In genomic region chr3:173617490-173617889, GRCh38 we compare ENCODE assay signal across 26 cellular contexts.
DNase-seq lines count a peak whose midpoint lies in the region; ATAC-seq and TF ChIP-seq lines count a peak whose summit lies in the region.
"Had no signal": no experiment of that assay in that cellular context is flagged by ENCODE, and none has a peak within 500 bp of the region (broad histone marks: within the 10 kb centered on the region; RNA-seq: fewer than 3 reads in every experiment).

No MANE protein-coding gene starts in this region.

- TF ChIP-seq POLR2A in ovary (IDR thresholded peaks at IDR 0.05), result no peak

- DNase-seq in LNCaP clone FGC (ENCODE audit: low read depth) (peak; percentile 52), NCI-H2081 (lab: John Stamatoyannopoulos, UW) (peak; percentile 63 to 85), Right ventricle myocardium superior (peak; percentile 63), mucosa of gallbladder (ENCODE audit: low spot score) (peak; percentile 70), smooth muscle cell (lab: John Stamatoyannopoulos, UW; ENCODE audit: unreplicated experiment) (no peak), ovary (no peak)
- no peak for DNase-seq in activated T-cell treated with anti-CD3 and anti-CD28 coated beads, Interleukin-2, amount 50 U/mL, for 24 hours
- DNase-seq: activated CD4-positive, alpha-beta T cell treated with anti-CD3 and anti-CD28 coated beads, Interleukin-2, amount 50 U/mL, for 1 hour; activated CD8-positive, alpha-beta memory T cell treated with anti-CD3 and anti-CD28 coated beads, Interleukin-2, amount 50 U/mL, for 48 hours; activated effector memory CD4-positive, alpha-beta T cell treated with Interleukin-2 at 50 U/mL for 16 hours; activated naive CD8-positive, alpha-beta T cell treated with anti-CD3 and anti-CD28 coated beads, Interleukin-2, amount 50 U/mL, for 24 hours; CD4-positive, CD25-positive, alpha-beta regulatory T cell; dermis blood vessel endothelial cell; GOT3; IMR-90; natural killer cell; NCI-H187; NCI-H526 treated with DMSO at 0.1 percent for 48 hours; SHP77 treated with DMSO at 0.1 percent for 48 hours; stimulated activated CD4-positive, alpha-beta T cell treated with anti-CD3 and anti-CD28 coated beads, Interleukin-1b, Interleukin-23, amount 100 ng/mL, for 48 hours; stimulated activated naive CD4-positive, alpha-beta T cell had no signal

- no peak for TF ChIP-seq EP300 in ovary (IDR thresholded peaks at IDR 0.05)

- H3K27ac Mint-ChIP-seq in activated T-cell treated with anti-CD3 and anti-CD28 coated beads, Interleukin-2, amount 50 U/mL, for 24 hours, result no peak overlapping the region
- H3K27ac Mint-ChIP-seq: activated naive CD8-positive, alpha-beta T cell treated with anti-CD3 and anti-CD28 coated beads, Interleukin-2, amount 50 U/mL, for 24 hours; CD4-positive, CD25-positive, alpha-beta regulatory T cell; memory B cell; natural killer cell had no signal

- intact Hi-C loops in Right ventricle myocardium superior (cut with DNase I) (no loop called here), ovary (cut with DNase I) (no loop called here)

- no peak overlapping the region for H3K27ac ChIP-seq in smooth muscle cell (ENCODE audit: low read depth)
- no peak overlapping the region for H3K27ac ChIP-seq in ovary
- H3K27ac ChIP-seq: breast epithelium, parathyroid adenoma, tibial artery had no signal

- no peaks in the 10 kb centered on the region for H4K20me1 ChIP-seq in smooth muscle cell (ENCODE audit: low read depth)

- H2AFZ ChIP-seq in smooth muscle cell (ENCODE audit: low read depth), result no peak overlapping the region
- H2AFZ ChIP-seq: parathyroid adenoma had no signal

- no peaks in the 10 kb centered on the region for H3K79me2 ChIP-seq in smooth muscle cell (ENCODE audit: low read depth)
- H3K79me2 ChIP-seq: parathyroid adenoma had no signal

- no peak overlapping the region for H3K4me2 ChIP-seq in smooth muscle cell

- WGBS in smooth muscle cell (ENCODE audit: low lambda C conversion rate), result 90% methylated on average over 5 of the region's 5 CpGs
- 80 to 90% (median 84%) methylated on average over 5 of the region's 5 CpGs for WGBS in ovary, 3 donors

- H3K4me1 ChIP-seq in smooth muscle cell (ENCODE audit: low read depth) (no peaks in the 10 kb centered on the region), ovary (ENCODE audit: insufficient read depth) (peaks cover 2% of the 10 kb centered on the region)
- H3K4me1 ChIP-seq: breast epithelium, parathyroid adenoma had no signal

- no peaks in the 10 kb centered on the region for H3K27me3 Mint-ChIP-seq in activated T-cell treated with anti-CD3 and anti-CD28 coated beads, Interleukin-2, amount 50 U/mL, for 24 hours
- H3K27me3 Mint-ChIP-seq: activated naive CD8-positive, alpha-beta T cell treated with anti-CD3 and anti-CD28 coated beads, Interleukin-2, amount 50 U/mL, for 24 hours; CD4-positive, CD25-positive, alpha-beta regulatory T cell; memory B cell had no signal

- no peak overlapping the region for H3K4me3 Mint-ChIP-seq in activated T-cell treated with anti-CD3 and anti-CD28 coated beads, Interleukin-2, amount 50 U/mL, for 24 hours
- H3K4me3 Mint-ChIP-seq: activated naive CD8-positive, alpha-beta T cell treated with anti-CD3 and anti-CD28 coated beads, Interleukin-2, amount 50 U/mL, for 24 hours; CD4-positive, CD25-positive, alpha-beta regulatory T cell; memory B cell; natural killer cell had no signal

- H3F3A ChIP-seq in smooth muscle cell (ENCODE audit: low read depth), result no peaks in the 10 kb centered on the region

- H3K36me3 ChIP-seq in smooth muscle cell (ENCODE audit: low read depth) (no peaks in the 10 kb centered on the region), ovary (no peaks in the 10 kb centered on the region)
- H3K36me3 ChIP-seq: breast epithelium, tibial artery had no signal

- H3K9me3 Mint-ChIP-seq in activated T-cell treated with anti-CD3 and anti-CD28 coated beads, Interleukin-2, amount 50 U/mL, for 24 hours, result peaks cover 2% of the 10 kb centered on the region

- ATAC-seq in Right ventricle myocardium superior (ENCODE audit: poor library complexity) (peak; percentile 95), HG02970 (IDR thresholded peaks at IDR 0.05; ENCODE audit: low FRiP score, unreplicated experiment) (no peak)
- ATAC-seq: activated naive CD8-positive, alpha-beta T cell treated with anti-CD3 and anti-CD28 coated beads, Interleukin-2, amount 50 U/mL, for 24 hours; natural killer cell had no signal

- no peak overlapping the region for H3K9ac ChIP-seq in smooth muscle cell (ENCODE audit: low read depth)
- H3K9ac ChIP-seq: parathyroid adenoma had no signal

- no peaks in the 10 kb centered on the region for H3K9me3 ChIP-seq in smooth muscle cell (replicated peaks; ENCODE audit: low read depth)
- H3K9me3 ChIP-seq in ovary, result no peaks in the 10 kb centered on the region
- H3K9me3 ChIP-seq: breast epithelium, tibial artery had no signal

- no peak for TF ChIP-seq CTCF in LNCaP clone FGC (IDR thresholded peaks at IDR 0.05; ENCODE audit: control insufficient read depth, extremely low read depth, insufficient read depth)
- no peak for TF ChIP-seq CTCF in smooth muscle cell (IDR thresholded peaks at IDR 0.05; ENCODE audit: borderline replicate concordance, insufficient read depth, poor library complexity, severe bottlenecking)
- no peak for TF ChIP-seq CTCF in ovary (IDR thresholded peaks at IDR 0.05)

- H3K27me3 ChIP-seq in smooth muscle cell (ENCODE audit: low read depth) (no peaks in the 10 kb centered on the region), ovary (no peaks in the 10 kb centered on the region)
- H3K27me3 ChIP-seq: breast epithelium, tibial artery had no signal

- H3K4me3 ChIP-seq in LNCaP clone FGC (ENCODE audit: low read depth, low read length) (no peak overlapping the region), smooth muscle cell (no peak overlapping the region), ovary (no peak overlapping the region)
- H3K4me3 ChIP-seq: breast epithelium, tibial artery had no signal

- H3K4me1 Mint-ChIP-seq in activated T-cell treated with anti-CD3 and anti-CD28 coated beads, Interleukin-2, amount 50 U/mL, for 24 hours (ENCODE audit: low read depth), result no peaks in the 10 kb centered on the region
- H3K4me1 Mint-ChIP-seq: activated naive CD8-positive, alpha-beta T cell treated with anti-CD3 and anti-CD28 coated beads, Interleukin-2, amount 50 U/mL, for 24 hours; CD4-positive, CD25-positive, alpha-beta regulatory T cell; memory B cell; natural killer cell had no signal

- no peaks in the 10 kb centered on the region for H3K36me3 Mint-ChIP-seq in activated T-cell treated with anti-CD3 and anti-CD28 coated beads, Interleukin-2, amount 50 U/mL, for 24 hours (ENCODE audit: low read depth)
- H3K36me3 Mint-ChIP-seq: CD4-positive, CD25-positive, alpha-beta regulatory T cell; memory B cell; natural killer cell had no signal

Comparison
In these comparisons a context has a peak if more than half of its experiments do, and no peak if none do; other contexts are left out.
1. DNase-seq: peak in LNCaP clone FGC (single experiment), NCI-H2081 (2 of 2), Right ventricle myocardium superior (single experiment) and mucosa of gallbladder (single experiment); none in activated T-cell treated with anti-CD3 and anti-CD28 coated beads, Interleukin-2, amount 50 U/mL, for 24 hours (single experiment), smooth muscle cell (single experiment) and ovary (0 of 5).